Comparison of ENCODE assay signal across 7 cellular contexts in genomic region chr22:50627914-50628542, GRCh38. TPM values are rescaled to one million over a fixed set of nuclear protein-coding genes. Genes with fewer than 3 reads are reported as not detected.
DNase-seq lines count a peak whose midpoint lies in the region; ATAC-seq, FAIRE-seq and TF ChIP-seq lines count a peak whose summit lies in the region.

TSS of gene ARSA (minus strand) at chr22:50628152. CDS start at chr22:50627779, 373 bp downstream.

- TF ChIP-seq CTCF in WI38 (IDR thresholded peaks at IDR 0.05; ENCODE audit: low read depth, low read length) = peak; percentile 22; the same call in 1 of the 2 replicates

- peak; percentile 40 for FAIRE-seq in GM12891 (lab: Jason Lieb, UNC)

- peak; percentile 83 for ATAC-seq in HG02759 (IDR thresholded peaks at IDR 0.05; ENCODE audit: unreplicated experiment)

- DNase-seq in GM12891 (ENCODE audit: insufficient read length, low spot score) = peak; percentile 82
- peak; percentile 14 for DNase-seq in NCI-H2107 treated with DMSO at 0.1 percent for 48 hours (lab: John Stamatoyannopoulos, UW; ENCODE audit: unreplicated experiment)
- DNase-seq in caudate nucleus (lab: John Stamatoyannopoulos, UW) = peak in 58 of 61 donors; percentile 14 to 88 (median 75)
- peak; percentile 81 for DNase-seq in iris pigment epithelial cell (ENCODE audit: low read depth)
- peak; percentile 60 to 62 for DNase-seq in stimulated activated CD4-positive, alpha-beta T cell treated with anti-CD3 and anti-CD28 coated beads, Interleukin-12 subunit alpha, Interleukin-12 subunit beta, amount 100 ng/mL, for 24 hours (ENCODE audit: low read depth in 2 of 2)

- H3K4me3 ChIP-seq in WI38 (ENCODE audit: low read depth, low read length) = peak within 1 kb of the TSS; percentile 88

- peak within 1 kb of the TSS; percentile 44 for H3K27ac ChIP-seq in caudate nucleus (ENCODE audit: low read depth, low read length)

- no peak for TF ChIP-seq POLR2A in GM12891 (IDR thresholded peaks at IDR 0.05; ENCODE audit: low read depth, low read length)

TF ChIP-seq in GM12891, 5 proteins besides CTCF, POLR2A, EP300 and RAD21:
- TF ChIP-seq TAF1 (IDR thresholded peaks at IDR 0.05; ENCODE audit: low read depth, low read length) (no peak), POLR2AphosphoS5 (IDR thresholded peaks at IDR 0.05; ENCODE audit: low read depth, low read length) (no peak), SPI1 (IDR thresholded peaks at IDR 0.05; ENCODE audit: low read depth, low read length) (no peak), POU2F2 (IDR thresholded peaks at IDR 0.05; ENCODE audit: low read depth, low read length) (no peak), PAX5 (IDR thresholded peaks at IDR 0.05; ENCODE audit: insufficient read depth, low read length, severe bottlenecking) (no peak)

RNA-seq across cellular contexts. Expression of gene ARSA, which starts in this region (rescaled TPM):
- 11.9 TPM for polyA plus RNA-seq in GM12891 (2012; ENCODE audit: low read depth, missing spikeins)

Comparison
In these comparisons a context has a peak if more than half of its experiments do, and no peak if none do; other contexts are left out.
1. Peak in every context shown above with its lines: DNase-seq, ATAC-seq, H3K4me3 ChIP-seq and H3K27ac ChIP-seq.
2. DNase-seq: peak in every context shown above with its lines; median percentile 82 in GM12891; 81 in iris pigment epithelial cell; 75 in caudate nucleus; 61 in stimulated activated CD4-positive, alpha-beta T cell treated with anti-CD3 and anti-CD28 coated beads, Interleukin-12 subunit alpha, Interleukin-12 subunit beta, amount 100 ng/mL, for 24 hours; 14 in NCI-H2107 treated with DMSO at 0.1 percent for 48 hours.